ENCODE assay signal across 14 cellular contexts in the genomic region with DNA sequence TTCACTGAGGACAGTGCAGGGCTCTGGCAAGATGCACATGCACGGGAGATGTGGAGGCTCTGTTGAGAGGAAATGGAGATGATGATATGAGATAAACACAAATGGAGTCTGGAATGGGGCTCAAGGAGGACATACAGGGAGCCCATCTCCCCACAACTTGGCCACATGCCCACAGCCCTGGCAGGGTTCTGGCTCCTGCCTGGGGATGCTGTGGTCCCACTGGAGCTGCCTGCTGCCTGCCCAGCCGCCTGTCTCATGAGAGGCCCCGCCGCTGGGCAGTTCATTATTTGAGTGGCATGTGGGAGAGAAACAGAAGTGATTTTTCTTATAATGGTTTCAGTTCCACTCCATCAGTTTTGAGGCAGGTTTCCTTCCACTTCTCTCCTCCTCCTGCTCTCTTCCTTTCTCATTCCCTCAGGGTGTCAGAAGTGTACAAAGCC.
DNase-seq lines count a peak whose midpoint lies in the region; ATAC-seq lines count a peak whose summit lies in the region.
"Had no signal": no experiment of that assay in that cellular context is flagged by ENCODE, and none has a peak within 500 bp of the region (broad histone marks: within the 10 kb centered on the region; RNA-seq: fewer than 3 reads in every experiment).

No MANE protein-coding gene starts in this region.

- H3K4me1 Mint-ChIP-seq in naive thymus-derived CD4-positive, alpha-beta T cell = peaks cover 58 to 100% (median 98%) of the 10 kb centered on the region in 7 donors

- H3K4me3 ChIP-seq in naive thymus-derived CD4-positive, alpha-beta T cell (ENCODE audit: low read length) = no peak overlapping the region
- H3K4me3 ChIP-seq: suprapubic skin had no signal

- ATAC-seq in GM19043 (IDR thresholded peaks at IDR 0.05; ENCODE audit: low read depth, unreplicated experiment) (peak; percentile 41), HG03039 (IDR thresholded peaks at IDR 0.05; ENCODE audit: unreplicated experiment) (no peak)
- no peak for ATAC-seq in naive thymus-derived CD4-positive, alpha-beta T cell

- DNase-seq in DMS 273 (lab: John Stamatoyannopoulos, UW; ENCODE audit: unreplicated experiment) (peak; percentile 10), DMS 273 treated with DMSO at 0.1 percent for 48 hours (lab: John Stamatoyannopoulos, UW) (no peak), SK-N-DZ (ENCODE audit: low spot score) (peak; percentile 38), C1 segment of cervical spinal cord (lab: John Stamatoyannopoulos, UW) (no peak), SKM-1 treated with dmso at 0.1 percent for 144 hours (lab: John Stamatoyannopoulos, UW; ENCODE audit: unreplicated experiment) (no peak)
- no peak for DNase-seq in naive thymus-derived CD4-positive, alpha-beta T cell
- DNase-seq: activated effector memory CD4-positive, alpha-beta T cell treated with anti-CD3 and anti-CD28 coated beads, Interleukin-2, amount 50 U/mL, for 16 hours; DMS53; retina had no signal

- H3K27ac ChIP-seq in naive thymus-derived CD4-positive, alpha-beta T cell (ENCODE audit: low read depth, low read length) = peak overlapping the region; percentile 12
- H3K27ac ChIP-seq: 22Rv1, suprapubic skin, VCaP had no signal

- POLR2A ChIA-PET in naive thymus-derived CD4-positive, alpha-beta T cell (lab: Charles Lee) = interaction anchor here (0.6 to 1.1 kb wide), 2 partner anchors 9 to 10 kb away, joined by 3 to 4 read pairs; no protein-coding TSS in a partner anchor

- H3K9me3 ChIP-seq in naive thymus-derived CD4-positive, alpha-beta T cell (ENCODE audit: control insufficient read depth in 2 of 3, low read length in 3 of 3) = no peaks in the 10 kb centered on the region
- H3K9me3 ChIP-seq: suprapubic skin had no signal

- H3K27ac Mint-ChIP-seq in naive thymus-derived CD4-positive, alpha-beta T cell = peak overlapping the region; percentile 16 to 93 (median 85)

- H3K4me1 ChIP-seq in naive thymus-derived CD4-positive, alpha-beta T cell (ENCODE audit: control insufficient read depth in 2 of 2, insufficient read depth in 2 of 2, low read length in 2 of 2) = peaks cover 67 to 94% of the 10 kb centered on the region in 2 donors

- peaks cover 0 to 9% (median 0%) of the 10 kb centered on the region in 3 experiments for H3K36me3 ChIP-seq in naive thymus-derived CD4-positive, alpha-beta T cell (ENCODE audit: control insufficient read depth in 2 of 3, insufficient read depth in 3 of 3, low read length in 3 of 3)
- H3K36me3 ChIP-seq: suprapubic skin had no signal

- peaks cover 0 to 5% (median 0%) of the 10 kb centered on the region in 11 donors for H3K9me3 Mint-ChIP-seq in naive thymus-derived CD4-positive, alpha-beta T cell

- CTCF ChIA-PET in naive thymus-derived CD4-positive, alpha-beta T cell (lab: Charles Lee) = interaction anchor here (0.6 to 1.1 kb wide), 3 partner anchors 14 to 279 kb away, joined by 3 to 8 read pairs (median 3); no protein-coding TSS in a partner anchor

- peaks cover 14 to 76% (median 48%) of the 10 kb centered on the region in 5 donors for H3K36me3 Mint-ChIP-seq in naive thymus-derived CD4-positive, alpha-beta T cell

- no peaks in the 10 kb centered on the region for H3K27me3 Mint-ChIP-seq in naive thymus-derived CD4-positive, alpha-beta T cell

- H3K4me3 Mint-ChIP-seq in naive thymus-derived CD4-positive, alpha-beta T cell = peak overlapping the region in 8 of 10 donors; percentile 21 to 69 (median 46)

- H3K27me3 ChIP-seq in naive thymus-derived CD4-positive, alpha-beta T cell (ENCODE audit: control insufficient read depth in 2 of 2, insufficient read depth in 2 of 2, low read length in 2 of 2) = no peaks in the 10 kb centered on the region
- H3K27me3 ChIP-seq: suprapubic skin had no signal

- intact Hi-C loops in naive thymus-derived CD4-positive, alpha-beta T cell (cut with micrococcal nuclease) = no loop called here

Comparison
In these comparisons a context has a peak if more than half of its experiments do, and no peak if none do; other contexts are left out.
1. DNase-seq: peak in DMS 273 (single experiment) and SK-N-DZ (single experiment); none in DMS 273 treated with DMSO at 0.1 percent for 48 hours (single experiment), naive thymus-derived CD4-positive, alpha-beta T cell (0 of 9), C1 segment of cervical spinal cord (0 of 14) and SKM-1 treated with dmso at 0.1 percent for 144 hours (single experiment).